Comparison of ENCODE assay signal across 11 cellular contexts in genomic region chr11:46338636-46338987, GRCh38. TPM values are rescaled to one million over a fixed set of nuclear protein-coding genes. Genes with fewer than 3 reads are reported as not detected.
DNase-seq lines count a peak whose midpoint lies in the region; ATAC-seq and TF ChIP-seq lines count a peak whose summit lies in the region.
"Had no signal": no experiment of that assay in that cellular context is flagged by ENCODE, and none has a peak within 500 bp of the region (broad histone marks: within the 10 kb centered on the region; RNA-seq: fewer than 3 reads in every experiment).

No MANE protein-coding gene starts in this region.

- peak overlapping the region; percentile 27 for H3K4me3 Mint-ChIP-seq in activated naive CD8-positive, alpha-beta T cell

- no peaks in the 10 kb centered on the region for H3K9me3 ChIP-seq in SK-N-SH
- H3K9me3 ChIP-seq in stomach: no peaks in the 10 kb centered on the region

- 70% methylated on average over 8 of the region's 9 CpGs for WGBS in SK-N-SH (ENCODE audit: low lambda C conversion rate)
- 34 to 46% (median 42%) methylated on average over 9 of the region's 9 CpGs for WGBS in stomach, 5 donors

- no peaks in the 10 kb centered on the region for H3K9me3 Mint-ChIP-seq in activated naive CD8-positive, alpha-beta T cell (ENCODE audit: low read depth)

- TF ChIP-seq RAD21 in SK-N-SH (IDR thresholded peaks at IDR 0.05; ENCODE audit: low read length): no peak

- no peaks in the 10 kb centered on the region for H3K9me2 ChIP-seq in SK-N-SH

- peak overlapping the region; percentile 41; the same call in 1 of the 2 replicates for H3K4me2 ChIP-seq in SK-N-SH

- intact Hi-C loops in stomach (cut with DNase I; ENCODE audit: low total_unique reads): no loop called here

- CTCF ChIA-PET in SK-N-SH (lab: Yijun Ruan, JAX): interaction anchor here (0.8 to 3.0 kb wide), 4 partner anchors 13 to 100 kb away, joined by 3 to 19 read pairs (median 4); no protein-coding TSS in a partner anchor

- H3K27ac ChIP-seq in SK-N-SH (ENCODE audit: low read depth in 2 of 2, low read length in 1 of 2): no peak overlapping the region
- H3K27ac ChIP-seq in stomach: peak overlapping the region in 4 of 5 donors; percentile 49 to 62 (median 52)

- DNase-seq in SK-N-SH: no peak
- peak; percentile 60 for DNase-seq in islet precursor cell
- no peak for DNase-seq in stomach
- no peak for DNase-seq in superior temporal gyrus (ENCODE audit: extremely low spot score)
- DNase-seq in stimulated activated CD4-positive, alpha-beta T cell treated with anti-CD3 and anti-CD28 coated beads, Interleukin-2, amount 100 ng/mL, for 24 hours: no peak
- DNase-seq: activated CD4-positive, alpha-beta T cell treated with anti-CD3 and anti-CD28 coated beads for 1 hour; dermis blood vessel endothelial cell had no signal

- H3K9ac ChIP-seq in SK-N-SH: no peak overlapping the region

- peaks cover 9 to 13% of the 10 kb centered on the region in 2 experiments; a peak in 3 of 4 replicates for H3K4me1 ChIP-seq in SK-N-SH (ENCODE audit: control insufficient read depth in 1 of 2, insufficient read depth in 2 of 2, low read depth in 1 of 2, low read length in 1 of 2)
- peaks cover 14 to 47% (median 25%) of the 10 kb centered on the region in 4 donors for H3K4me1 ChIP-seq in stomach

- H3F3A ChIP-seq in SK-N-SH (replicated peaks; ENCODE audit: insufficient read depth): no peaks in the 10 kb centered on the region

- POLR2A ChIA-PET in SK-N-SH (lab: Yijun Ruan, JAX): no interaction called here

- TF ChIP-seq POLR2A in stomach (IDR thresholded peaks at IDR 0.05): no peak

- H3K36me3 ChIP-seq in SK-N-SH (replicated peaks in 1 of 2; ENCODE audit: control insufficient read depth in 1 of 2, insufficient read depth in 2 of 2, low read length in 1 of 2) (no peaks in the 10 kb centered on the region), stomach (no peaks in the 10 kb centered on the region)

- H3K27me3 ChIP-seq in SK-N-SH (ENCODE audit: insufficient read depth): no peaks in the 10 kb centered on the region
- peaks cover 0 to 11% (median 10%) of the 10 kb centered on the region in 3 donors for H3K27me3 ChIP-seq in stomach

- no peak for TF ChIP-seq EP300 in SK-N-SH (IDR thresholded peaks at IDR 0.05; ENCODE audit: borderline replicate concordance in 1 of 2, low read depth in 1 of 2, low read length in 1 of 2)
- no peak for TF ChIP-seq EP300 in stomach (IDR thresholded peaks at IDR 0.05)

- H4K20me1 ChIP-seq in SK-N-SH (ENCODE audit: insufficient read depth): no peaks in the 10 kb centered on the region

- peak overlapping the region; percentile 51; the same call in 1 of the 2 replicates for H2AFZ ChIP-seq in SK-N-SH (ENCODE audit: low read depth)

- H3K27ac Mint-ChIP-seq in activated naive CD8-positive, alpha-beta T cell: no peak overlapping the region

- TF ChIP-seq CTCF in SK-N-SH (IDR thresholded peaks at IDR 0.05) (no peak), stomach (IDR thresholded peaks at IDR 0.05) (no peak)

- ATAC-seq in SK-N-SH treated with all-trans-retinoic acid at 6 μM for 48 hours (no peak; the same call in 2 of the 3 replicates), HG03095 (IDR thresholded peaks at IDR 0.05; ENCODE audit: unreplicated experiment) (no peak)

- H3K36me3 Mint-ChIP-seq in activated naive CD8-positive, alpha-beta T cell: no peaks in the 10 kb centered on the region

- H3K27me3 Mint-ChIP-seq in activated naive CD8-positive, alpha-beta T cell: no peaks in the 10 kb centered on the region

- H3K4me1 Mint-ChIP-seq in activated naive CD8-positive, alpha-beta T cell (ENCODE audit: low read depth): peaks cover 68% of the 10 kb centered on the region

- H3K4me3 ChIP-seq in SK-N-SH (ENCODE audit: low read depth in 2 of 2, low read length in 1 of 2) (no peak overlapping the region), stomach (peak overlapping the region in 3 of 4 donors; percentile 5 to 23 (median 11))

- no peaks in the 10 kb centered on the region for H3K79me2 ChIP-seq in SK-N-SH (ENCODE audit: insufficient read depth)

TF ChIP-seq in SK-N-SH, 30 proteins besides CTCF, POLR2A, EP300 and RAD21:
- no peak for TF ChIP-seq FOXJ3 (CRISPR knock-in tag; IDR thresholded peaks at IDR 0.05)
- no peak for TF ChIP-seq POLR2AphosphoS5 (IDR thresholded peaks at IDR 0.05; ENCODE audit: low read depth, low read length)
- no peak for TF ChIP-seq MEF2A (IDR thresholded peaks at IDR 0.05; ENCODE audit: borderline replicate concordance, low read depth)
- TF ChIP-seq JUND (IDR thresholded peaks at IDR 0.05): no peak

TF ChIP-seq in SK-N-SH treated with all-trans-retinoic acid at 6 μM for 48 hours, 23 proteins besides CTCF, POLR2A, EP300 and RAD21:
- TF ChIP-seq TCF4 (CRISPR knock-in tag; IDR thresholded peaks at IDR 0.05; ENCODE audit: borderline replicate concordance): no peak

RNA-seq across cellular contexts. Expression of gene DGKZ, which starts 8.7 kb away (rescaled TPM):
- polyA plus RNA-seq in SK-N-SH (2012; rRNA removed): 23.9 and 33.2 TPM in 2 replicates
- 9.1 and 17.5 TPM in 2 replicates for polyA plus RNA-seq in SK-N-SH (2012; cell fraction: cytosol; rRNA removed)
- polyA plus RNA-seq in SK-N-SH (2012; cell fraction: nucleus; rRNA removed): 80.1 and 95.5 TPM in 2 replicates
- 100 to 1,000 TPM in 3 of 5 donors, 10 to 100 TPM in 2; 24.0 to 405 (median 102) TPM for total RNA-seq in stomach
- polyA plus RNA-seq in stomach: 10 to 100 TPM; 26.9 to 47.5 (median 35.0) TPM

RNA-seq across cellular contexts. Expression of gene MDK, which starts 42.9 kb away (rescaled TPM):
- polyA plus RNA-seq in SK-N-SH (2012; rRNA removed) (1,545 and 2,395 TPM in 2 replicates), stomach (10 to 100 TPM; 22.5 to 56.5 (median 29.2) TPM)
- 1,392 and 2,174 TPM in 2 replicates for polyA plus RNA-seq in SK-N-SH (2012; cell fraction: cytosol; rRNA removed)
- polyA plus RNA-seq in SK-N-SH (2012; cell fraction: nucleus; rRNA removed): 538 and 1,110 TPM in 2 replicates
- 100 to 1,000 TPM in 1 of 5 donors, 10 to 100 TPM in 3, 1 to 10 TPM in 1; 5.5 to 151 (median 21.0) TPM for total RNA-seq in stomach

RNA-seq across cellular contexts. Expression of gene CHRM4, which starts 53.0 kb away (rescaled TPM):
- polyA plus RNA-seq in SK-N-SH (2012; rRNA removed) (0.13 and 0.26 TPM in 2 replicates), stomach (not detected)
- 0.08 and 0.18 TPM in 2 replicates for polyA plus RNA-seq in SK-N-SH (2012; cell fraction: cytosol; rRNA removed)
- polyA plus RNA-seq in SK-N-SH (2012; cell fraction: nucleus; rRNA removed): 0.36 and 0.39 TPM in 2 replicates
- total RNA-seq in stomach: 1 to 10 TPM in 1 of 5 donors, under 1 TPM in 1, not detected in 3; 0.37 to 2.8 TPM
- total RNA-seq: mesenteric fat pad had no signal

Comparison
In these comparisons a context has a peak if more than half of its experiments do, and no peak if none do; other contexts are left out.
1. H3K27ac ChIP-seq: peak in stomach (4 of 5); none in SK-N-SH (0 of 2).
2. H3K4me3 ChIP-seq: peak in stomach (3 of 4); none in SK-N-SH (0 of 2).
3. RNA of gene MDK, which starts 42.9 kb away (polyA plus RNA-seq): 538 to 2,395 TPM in SK-N-SH; 22.5 to 56.5 TPM in stomach; every median in the first group is over 4 times any median in the second.